8 cellular contexts compared by ENCODE assay signal in genomic region chr2:190343500-190344274, GRCh38. TPM values are rescaled to one million over a fixed set of nuclear protein-coding genes. Genes with fewer than 3 reads are reported as not detected.
DNase-seq lines count a peak whose midpoint lies in the region; ATAC-seq and TF ChIP-seq lines count a peak whose summit lies in the region.

TSS of gene INPP1 (plus strand) at chr2:190343589. CDS start at chr2:190360103, 16,514 bp downstream.

- H3K4me2 ChIP-seq in osteoblast (ENCODE audit: insufficient read depth, low read length), result peak within 1 kb of the TSS; percentile 77

- peak within 1 kb of the TSS; percentile 73 for H3K4me3 ChIP-seq in SK-N-MC
- peak within 1 kb of the TSS; percentile 91 for H3K4me3 ChIP-seq in adipocyte (ENCODE audit: low read length)
- H3K4me3 ChIP-seq in osteoblast (ENCODE audit: insufficient read depth, low read length), result peak within 1 kb of the TSS; percentile 86

- H3K9ac ChIP-seq in SK-N-MC (ENCODE audit: insufficient read length), result peak within 1 kb of the TSS; percentile 35
- H3K9ac ChIP-seq in adipocyte (ENCODE audit: low read length), result peak within 1 kb of the TSS; percentile 88

- H3K27me3 ChIP-seq in adipocyte (replicated peaks; ENCODE audit: control insufficient read depth, insufficient read depth, low read length) (no peaks in the 10 kb centered on the region), osteoblast (ENCODE audit: insufficient read depth, low read length) (no peaks in the 10 kb centered on the region)

- intact Hi-C loops in head of caudate nucleus (cut with DNase I), result loop anchor here (10.0 kb wide), 1 partner anchor 461 kb away; no protein-coding TSS in a partner anchor

- H3K4me1 ChIP-seq in adipocyte (ENCODE audit: control insufficient read depth, insufficient read depth, low read length) (peaks cover 10% of the 10 kb centered on the region), osteoblast (ENCODE audit: insufficient read depth, low read length) (peaks cover 11% of the 10 kb centered on the region)

- ATAC-seq in GM21360 (IDR thresholded peaks at IDR 0.05; ENCODE audit: unreplicated experiment) (peak; percentile 45), HG03575 (IDR thresholded peaks at IDR 0.05; ENCODE audit: extremely low read depth, insufficient number of reproducible peaks, low FRiP score, unreplicated experiment) (peak; percentile 9)

- H3K79me2 ChIP-seq in osteoblast (ENCODE audit: insufficient read depth, low read length), result peaks cover 35% of the 10 kb centered on the region

- H3K27ac ChIP-seq in SK-N-MC (no peak within 1 kb of the TSS), osteoblast (ENCODE audit: low read depth, low read length) (peak within 1 kb of the TSS; percentile 70)

- no peaks in the 10 kb centered on the region for H3K36me3 ChIP-seq in SK-N-MC (ENCODE audit: insufficient read depth, low read length)
- no peaks in the 10 kb centered on the region for H3K36me3 ChIP-seq in adipocyte (ENCODE audit: control insufficient read depth, insufficient read depth, low read length, severe bottlenecking)
- peaks cover under 1% of the 10 kb centered on the region for H3K36me3 ChIP-seq in osteoblast (ENCODE audit: insufficient read depth, low read length)

- H2AFZ ChIP-seq in osteoblast (ENCODE audit: low read length), result peak within 1 kb of the TSS; percentile 92

- H4K20me1 ChIP-seq in osteoblast (ENCODE audit: insufficient read depth, low read length), result no peaks in the 10 kb centered on the region

- TF ChIP-seq CTCF in osteoblast (IDR thresholded peaks at IDR 0.05; ENCODE audit: extremely low read depth, low read depth, low read length), result no peak

- DNase-seq in EL (peak; percentile 83), SK-N-MC (ENCODE audit: low read depth, low spot score) (no peak), adipocyte (ENCODE audit: low read depth) (peak; percentile 84), head of caudate nucleus (peak; percentile 22 to 83 (median 64)), osteoblast (ENCODE audit: insufficient read length, low spot score, missing footprints) (peak; percentile 91), NCI-H774 (lab: John Stamatoyannopoulos, UW) (no peak)

- H3K9me3 ChIP-seq in SK-N-MC (ENCODE audit: low read depth, low read length) (no peaks in the 10 kb centered on the region), adipocyte (ENCODE audit: control insufficient read depth, low read length) (no peaks in the 10 kb centered on the region), osteoblast (ENCODE audit: low read depth, low read length) (no peaks in the 10 kb centered on the region)

RNA-seq across cellular contexts. Expression of gene INPP1, which starts in this region (rescaled TPM):
- 11.6 and 15.0 TPM in 2 replicates for total RNA-seq in osteoblast

Comparison
In these comparisons a context has a peak if more than half of its experiments do, and no peak if none do; other contexts are left out.
1. DNase-seq: peak in EL (single experiment), adipocyte (single experiment), head of caudate nucleus (42 of 42) and osteoblast (single experiment); none in SK-N-MC (single experiment) and NCI-H774 (single experiment).
2. Peak in every context shown above with its lines, with median percentiles within 50 percentile points of each other: H3K4me3 ChIP-seq.